ENCODE assay signal across 21 cellular contexts in genomic region chr7:41742619-41743018, GRCh38. TPM values are rescaled to one million over a fixed set of nuclear protein-coding genes. Genes with fewer than 3 reads are reported as not detected.
DNase-seq lines count a peak whose midpoint lies in the region; ATAC-seq, FAIRE-seq and TF ChIP-seq lines count a peak whose summit lies in the region.
"Had no signal": no experiment of that assay in that cellular context is flagged by ENCODE, and none has a peak within 500 bp of the region (broad histone marks: within the 10 kb centered on the region; RNA-seq: fewer than 3 reads in every experiment).

No MANE protein-coding gene starts in this region.

- H3K4me1 ChIP-seq in IMR-90 (ENCODE audit: control insufficient read depth, insufficient read depth, low read length), result no peaks in the 10 kb centered on the region
- peaks cover 0 to 3% of the 10 kb centered on the region in 2 experiments for H3K4me1 ChIP-seq in trophoblast cell (ENCODE audit: control insufficient read depth in 1 of 2, insufficient read depth in 2 of 2, low read length in 2 of 2)
- no peaks in the 10 kb centered on the region for H3K4me1 ChIP-seq in upper lobe of right lung
- H3K4me1 ChIP-seq in small intestine (ENCODE audit: control insufficient read depth in 2 of 2, insufficient read depth in 1 of 2, low read depth in 1 of 2, low read length in 1 of 2), result no peaks in the 10 kb centered on the region
- H3K4me1 ChIP-seq: BE2C, BLaER1, Caco-2 had no signal

- WGBS in IMR-90 (ENCODE audit: extremely low coverage in 2 of 2, insufficient read length in 1 of 2), 2 experiments, result no CpG with 5 or more reads among the region's 2 CpGs
- WGBS in trophoblast cell (ENCODE audit: extremely low coverage, insufficient coverage, insufficient read length), result no CpG with 5 or more reads among the region's 2 CpGs
- WGBS in small intestine, 3 donors, result 58 to 69% (median 62%) methylated on average over 2 of the region's 2 CpGs

- H3K79me2 ChIP-seq in trophoblast cell (ENCODE audit: control insufficient read depth, insufficient read depth, low read length, poor library complexity), result no peaks in the 10 kb centered on the region

- DNase-seq in IMR-90, result no peak
- DNase-seq in trophoblast cell, result no peak
- no peak for DNase-seq in upper lobe of right lung
- no peak for DNase-seq in GM20000 (ENCODE audit: low spot score)
- no peak for DNase-seq in small intestine
- DNase-seq: 8988T; ACHN; BE2C; C1 segment of cervical spinal cord; Caco-2; Calu3; CD4-positive, alpha-beta T cell; CD8-positive, alpha-beta T cell; DMS79 treated with DMSO at 0.1 percent for 48 hours; GF-D8 had no signal

- H3K9me1 ChIP-seq in IMR-90 (ENCODE audit: insufficient read depth, low read length), result no peaks in the 10 kb centered on the region

- H4K12ac ChIP-seq in trophoblast cell (ENCODE audit: low read depth, low read length), result no peak overlapping the region

- H3K4ac ChIP-seq in IMR-90 (ENCODE audit: low read depth, low read length) (no peak overlapping the region), trophoblast cell (ENCODE audit: low read depth, low read length) (no peak overlapping the region)

- POLR2A ChIA-PET in IMR-90 (lab: Charles Lee; ENCODE audit: unreplicated experiment), result no interaction called here

- no peak for FAIRE-seq in small intestine (lab: Jason Lieb, UNC)
- FAIRE-seq: A204.1, D721Med, G401.6, GM12891 had no signal

- H2AFZ ChIP-seq in IMR-90 (replicated peaks; ENCODE audit: low read length, poor library complexity) (no peak overlapping the region), trophoblast cell (ENCODE audit: insufficient read depth, low read length, poor library complexity) (no peak overlapping the region)

- H2AK9ac ChIP-seq in IMR-90 (replicated peaks; ENCODE audit: low read depth, low read length, poor library complexity), result no peak overlapping the region

- H4K8ac ChIP-seq in IMR-90 (ENCODE audit: low read depth in 2 of 2, low read length in 2 of 2) (no peak overlapping the region), trophoblast cell (ENCODE audit: low read depth, low read length) (no peak overlapping the region)

- no peak for ATAC-seq in IMR-90 (ENCODE audit: low read depth)
- ATAC-seq in upper lobe of right lung, result peak; percentile 50
- ATAC-seq in GM18909 (IDR thresholded peaks at IDR 0.05; ENCODE audit: poor library complexity, unreplicated experiment), result no peak
- ATAC-seq: CD8-positive, alpha-beta T cell had no signal

- H2BK5ac ChIP-seq in IMR-90 (ENCODE audit: low read depth, low read length, poor library complexity, severe bottlenecking) (no peak overlapping the region), trophoblast cell (ENCODE audit: low read depth, low read length, poor library complexity) (no peak overlapping the region)

- CTCF ChIA-PET in IMR-90 (lab: Yijun Ruan, JAX), result no interaction called here

- no peak overlapping the region for H2BK20ac ChIP-seq in IMR-90 (ENCODE audit: low read depth, low read length)

- H3K27ac ChIP-seq in IMR-90 (ENCODE audit: insufficient read depth, low read length), result no peak overlapping the region
- H3K27ac ChIP-seq in trophoblast cell (ENCODE audit: low read depth, low read length), result no peak overlapping the region
- H3K27ac ChIP-seq in upper lobe of right lung, result no peak overlapping the region
- H3K27ac ChIP-seq in small intestine (ENCODE audit: low read depth in 1 of 2, low read length in 1 of 2), result no peak overlapping the region
- H3K27ac ChIP-seq: BLaER1 had no signal

- H3K14ac ChIP-seq in IMR-90 (replicated peaks; ENCODE audit: low read depth, low read length) (peak overlapping the region; percentile 65; the same call in 1 of the 2 replicates), trophoblast cell (ENCODE audit: low read length) (no peak overlapping the region)

- H2BK12ac ChIP-seq in trophoblast cell (ENCODE audit: low read length), result peak overlapping the region; percentile 85

- no peaks in the 10 kb centered on the region for H3K36me3 ChIP-seq in IMR-90 (ENCODE audit: control insufficient read depth, insufficient read depth, low read length)
- H3K36me3 ChIP-seq in trophoblast cell (ENCODE audit: control insufficient read depth in 1 of 2, insufficient read depth in 2 of 2, low read length in 2 of 2), result peaks cover 0 to 2% of the 10 kb centered on the region in 2 experiments
- no peaks in the 10 kb centered on the region for H3K36me3 ChIP-seq in upper lobe of right lung
- H3K36me3 ChIP-seq in small intestine (ENCODE audit: control insufficient read depth in 2 of 2, insufficient read depth in 2 of 2, low read length in 2 of 2), result no peaks in the 10 kb centered on the region
- H3K36me3 ChIP-seq: BE2C, BLaER1 had no signal

- H2BK120ac ChIP-seq in IMR-90 (ENCODE audit: low read depth, low read length) (no peak overlapping the region), trophoblast cell (ENCODE audit: insufficient read depth, low read length, poor library complexity) (no peak overlapping the region)

- in situ Hi-C loops in IMR-90 (cut with MboI; ENCODE audit: low sequenced_read_pairs), result no loop called here

- H3K4me2 ChIP-seq in IMR-90 (ENCODE audit: low read depth, low read length) (no peak overlapping the region), trophoblast cell (ENCODE audit: low read length) (no peak overlapping the region)
- H3K4me2 ChIP-seq: BLaER1 had no signal

- no peaks in the 10 kb centered on the region for H3K27me3 ChIP-seq in IMR-90 (ENCODE audit: control insufficient read depth, insufficient read depth, low read length)
- H3K27me3 ChIP-seq in trophoblast cell (ENCODE audit: insufficient read depth, low read length), result no peaks in the 10 kb centered on the region
- no peaks in the 10 kb centered on the region for H3K27me3 ChIP-seq in upper lobe of right lung
- no peaks in the 10 kb centered on the region for H3K27me3 ChIP-seq in small intestine (ENCODE audit: control insufficient read depth in 2 of 2, insufficient read depth in 2 of 2, low read length in 2 of 2)
- H3K27me3 ChIP-seq: BE2C, BLaER1 had no signal

- H4K5ac ChIP-seq in IMR-90 (ENCODE audit: low read depth, low read length), result no peak overlapping the region

- H3K23ac ChIP-seq in IMR-90 (ENCODE audit: low read depth, low read length) (no peak overlapping the region), trophoblast cell (ENCODE audit: low read length) (no peak overlapping the region)

- H4K91ac ChIP-seq in IMR-90 (ENCODE audit: insufficient read depth, low read depth, low read length), result no peak overlapping the region
- no peak overlapping the region for H4K91ac ChIP-seq in trophoblast cell (ENCODE audit: low read depth, low read length)

- no peak overlapping the region for H2BK15ac ChIP-seq in IMR-90 (ENCODE audit: low read depth, low read length)

- TF ChIP-seq RAD21 in IMR-90 (IDR thresholded peaks at IDR 0.05; ENCODE audit: low read length), result no peak

- no peak for TF ChIP-seq POLR2A in IMR-90 (IDR thresholded peaks at IDR 0.05; ENCODE audit: low read depth, low read length)

- H3K4me3 ChIP-seq in IMR-90 (ENCODE audit: insufficient read depth, low read depth, low read length) (no peak overlapping the region), trophoblast cell (ENCODE audit: low read depth, low read length) (no peak overlapping the region), upper lobe of right lung (no peak overlapping the region), small intestine (ENCODE audit: low read depth in 1 of 2, low read length in 2 of 2) (no peak overlapping the region)
- H3K4me3 ChIP-seq: BLaER1 had no signal

- intact Hi-C loops in IMR-90 (cut with micrococcal nuclease) (no loop called here), upper lobe of right lung (cut with DNase I) (no loop called here)

- BruUV-seq in IMR-90 (replicated peaks; lab: Mats Ljungman, UMichigan), result no TSS peak

- H3K9ac ChIP-seq in IMR-90 (ENCODE audit: low read depth, low read length) (no peak overlapping the region), trophoblast cell (ENCODE audit: low read length) (no peak overlapping the region)
- H3K9ac ChIP-seq: BLaER1 had no signal

- no peaks in the 10 kb centered on the region for H3K79me1 ChIP-seq in IMR-90 (ENCODE audit: low read depth in 1 of 2, low read length in 2 of 2)
- H3K79me1 ChIP-seq in trophoblast cell (ENCODE audit: low read length), result peaks cover 3% of the 10 kb centered on the region

- H3K9me3 ChIP-seq in IMR-90 (ENCODE audit: control insufficient read depth, insufficient read depth, low read length) (peaks cover 6% of the 10 kb centered on the region), trophoblast cell (ENCODE audit: insufficient read depth, low read depth, low read length) (peaks cover 4% of the 10 kb centered on the region), upper lobe of right lung (no peaks in the 10 kb centered on the region), small intestine (ENCODE audit: control insufficient read depth, low read depth) (no peaks in the 10 kb centered on the region)
- H3K9me3 ChIP-seq: BE2C had no signal

- no peak overlapping the region for H3K56ac ChIP-seq in IMR-90 (ENCODE audit: extremely low read depth, insufficient read depth, low read length)

- H2AK5ac ChIP-seq in IMR-90 (ENCODE audit: low read depth, low read length) (no peak overlapping the region), trophoblast cell (ENCODE audit: low read length) (no peak overlapping the region)

- dilution Hi-C loops in IMR-90 (cut with HindIII; ENCODE audit: low sequenced_read_pairs, unreplicated experiment), result no loop called here

- H4K20me1 ChIP-seq in IMR-90 (ENCODE audit: insufficient read depth, low read length), result no peaks in the 10 kb centered on the region
- H4K20me1 ChIP-seq: BLaER1 had no signal

- no peak overlapping the region for H3K18ac ChIP-seq in IMR-90 (ENCODE audit: low read depth, low read length)
- H3K18ac ChIP-seq in trophoblast cell (ENCODE audit: low read length), result no peak overlapping the region

- TF ChIP-seq CTCF in IMR-90 (conservative IDR thresholded peaks at IDR 0.05; ENCODE audit: low read depth, low read length) (no peak), upper lobe of right lung (IDR thresholded peaks at IDR 0.05) (no peak), GM20000 (IDR thresholded peaks at IDR 0.05; ENCODE audit: extremely low read depth, missing control alignments) (no peak)

TF ChIP-seq in IMR-90, 13 proteins besides CTCF, POLR2A, EP300 and RAD21 (continues in another document):
- no peak for TF ChIP-seq MAFK (IDR thresholded peaks at IDR 0.05; ENCODE audit: low read depth, low read length)
- no peak for TF ChIP-seq CHD1 (IDR thresholded peaks at IDR 0.05; ENCODE audit: low read depth, low read length)
- TF ChIP-seq SMC3 (IDR thresholded peaks at IDR 0.05; ENCODE audit: low read depth, low read length), result no peak
- no peak for TF ChIP-seq MXI1 (IDR thresholded peaks at IDR 0.05; ENCODE audit: borderline replicate concordance, low read depth, low read length)

RNA-seq across cellular contexts. Expression of gene INHBA, which starts 39.7 kb away (rescaled TPM):
- total RNA-seq in IMR-90 (2012; rRNA removed), result 112 and 133 TPM in 2 replicates
- polyA plus RNA-seq in IMR-90 (2012; rRNA removed), result 60.2 and 76.7 TPM in 2 replicates
- 47.7 and 58.4 TPM in 2 replicates for polyA plus RNA-seq in IMR-90 (2012; cell fraction: cytosol; rRNA removed)
- polyA plus RNA-seq in IMR-90 (2012; cell fraction: nucleus; rRNA removed; ENCODE audit: low replicate concordance), result 126 and 200 TPM in 2 replicates
- 33.1 and 34.2 TPM in 2 replicates for polyA plus RNA-seq in trophoblast cell (2013)
- total RNA-seq in upper lobe of right lung, result 70.2 TPM
- under 1 TPM in 2 of 3 donors, not detected in 1; 0.27 to 0.63 TPM for polyA plus RNA-seq in small intestine
- total RNA-seq: CD4-positive, alpha-beta T cell; CD8-positive, alpha-beta T cell had no signal
